In the genomic region with DNA sequence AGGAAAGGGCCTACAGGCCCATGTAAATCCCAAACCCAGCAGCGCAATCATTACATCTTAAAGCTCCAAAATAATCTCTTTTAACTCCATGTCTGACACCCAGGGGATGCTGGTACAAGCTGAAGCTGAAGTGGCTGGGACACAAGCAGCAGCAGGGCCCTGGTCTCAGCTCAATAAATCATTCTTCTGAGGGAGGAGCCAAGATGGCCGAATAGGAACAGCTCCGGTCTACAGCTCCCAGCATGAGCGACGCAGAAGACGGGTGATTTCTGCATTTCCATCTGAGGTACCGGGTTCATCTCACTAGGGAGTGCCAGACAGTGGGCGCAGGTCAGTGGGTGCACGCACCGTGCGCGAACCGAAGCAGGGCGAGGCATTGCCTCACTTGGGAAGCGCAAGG, we compare ENCODE assay signal across 8 cellular contexts. TPM values are rescaled to one million over a fixed set of nuclear protein-coding genes. Genes with fewer than 3 reads are reported as not detected.
"Had no signal": no experiment of that assay in that cellular context is flagged by ENCODE, and none has a peak within 500 bp of the region (broad histone marks: within the 10 kb centered on the region; RNA-seq: fewer than 3 reads in every experiment).

No MANE protein-coding gene starts in this region.

RNA-seq across cellular contexts. Expression of a gene that starts 12.5 kb away (rescaled TPM):
- total RNA-seq: IMR-90, M059J, NCI-H460, PC-9, Peyer's patch, Right ventricle myocardium superior, SJSA1, T-helper 17 cell had no signal
- polyA plus RNA-seq: IMR-90 had no signal

RNA-seq across cellular contexts. Expression of a gene that starts 50.8 kb away (rescaled TPM):
- total RNA-seq: M059J, PC-9, Peyer's patch, SJSA1, T-helper 17 cell had no signal
